In the genomic region with DNA sequence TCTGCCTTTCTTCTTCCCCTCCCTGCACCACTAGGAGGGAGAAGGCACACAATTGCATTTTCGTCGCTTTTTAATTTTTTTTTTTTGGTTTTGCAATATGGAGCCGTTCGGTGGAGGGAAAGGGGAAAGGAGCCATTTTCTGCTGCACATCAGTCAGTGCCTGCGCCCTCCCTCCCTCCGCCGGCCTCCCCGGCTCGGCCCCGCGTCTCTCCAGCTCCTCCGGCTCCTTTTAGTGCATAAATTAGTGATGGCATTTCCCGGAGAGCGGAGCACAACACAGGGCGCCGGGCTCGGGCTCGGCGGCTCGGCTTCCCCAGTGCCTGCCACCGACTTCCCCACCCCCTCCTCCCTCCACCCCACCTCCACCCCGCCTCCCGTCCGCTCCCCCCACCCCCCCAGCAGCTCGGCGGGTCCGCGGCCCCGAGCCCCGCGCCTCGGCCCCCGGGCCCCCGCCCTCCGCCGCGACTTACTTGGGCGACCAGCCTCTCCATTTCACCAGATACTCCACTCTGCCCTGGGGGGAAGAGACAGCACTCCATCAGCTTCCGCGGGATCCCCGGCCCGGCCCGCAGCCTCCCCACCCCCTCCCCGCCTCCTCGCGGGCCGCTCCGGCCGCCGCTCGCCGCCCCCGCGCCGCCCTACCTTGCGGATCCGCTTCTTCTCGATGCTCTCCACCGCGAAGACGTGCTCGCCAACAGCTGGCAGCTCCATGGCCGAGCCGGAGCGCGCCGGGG, we compare ENCODE assay signal across 8 cellular contexts. TPM values are rescaled to one million over a fixed set of nuclear protein-coding genes. Genes with fewer than 3 reads are reported as not detected.
DNase-seq lines count a peak whose midpoint lies in the region; ATAC-seq and TF ChIP-seq lines count a peak whose summit lies in the region.

No MANE protein-coding gene starts in this region.

- POLR2A ChIA-PET in BJ (lab: Charles Lee): interaction anchor here (0.6 to 1.6 kb wide), 2 partner anchors 42 to 45 kb away, joined by 3 to 9 read pairs; a partner anchor contains a TSS

- no peak overlapping the region for H2AFZ ChIP-seq in trophoblast cell (ENCODE audit: insufficient read depth, low read length, poor library complexity)

- H2BK5ac ChIP-seq in trophoblast cell (ENCODE audit: low read depth, low read length, poor library complexity): no peak overlapping the region

- H3K36me3 Mint-ChIP-seq in activated naive CD8-positive, alpha-beta T cell treated with anti-CD3 and anti-CD28 coated beads, Interleukin-2, amount 50 U/mL, for 24 hours (ENCODE audit: low read depth): peaks cover 3% of the 10 kb centered on the region

- H3K4me3 Mint-ChIP-seq in activated naive CD8-positive, alpha-beta T cell treated with anti-CD3 and anti-CD28 coated beads, Interleukin-2, amount 50 U/mL, for 24 hours: peak overlapping the region; percentile 88

- intact Hi-C loops in heart right ventricle (cut with DNase I): loop anchor here in 5 of 10 donors (2.0 to 10.0 kb wide), 5 partner anchors 28 to 154 kb away; a partner anchor contains a TSS

- H3K23ac ChIP-seq in trophoblast cell (ENCODE audit: low read length): no peak overlapping the region

- H3K4me1 Mint-ChIP-seq in activated naive CD8-positive, alpha-beta T cell treated with anti-CD3 and anti-CD28 coated beads, Interleukin-2, amount 50 U/mL, for 24 hours: peaks cover 51% of the 10 kb centered on the region

- H3K79me2 ChIP-seq in trophoblast cell (ENCODE audit: control insufficient read depth, insufficient read depth, low read length, poor library complexity): peaks cover 2% of the 10 kb centered on the region

- CTCF ChIA-PET in BJ (lab: Yijun Ruan, JAX): interaction anchor here (0.8 to 3.9 kb wide), 19 partner anchors 9 to 170 kb away, joined by 3 to 26 read pairs (median 4); a partner anchor contains a TSS

- no peak overlapping the region for H4K8ac ChIP-seq in trophoblast cell (ENCODE audit: low read depth, low read length)

- no peak overlapping the region for H2BK120ac ChIP-seq in trophoblast cell (ENCODE audit: insufficient read depth, low read length, poor library complexity)

- peak overlapping the region; percentile 65 for H3K4me3 ChIP-seq in BJ (ENCODE audit: low read depth, low read length)
- H3K4me3 ChIP-seq in RWPE2 (ENCODE audit: severe bottlenecking): peak overlapping the region; percentile 56
- peak overlapping the region; percentile 53 to 99 (median 83) for H3K4me3 ChIP-seq in heart right ventricle
- peak overlapping the region; percentile 73 for H3K4me3 ChIP-seq in trophoblast cell (ENCODE audit: low read depth, low read length)

- ATAC-seq in GM19328 (IDR thresholded peaks at IDR 0.05; ENCODE audit: unreplicated experiment) (peak; percentile 28), HG03521 (IDR thresholded peaks at IDR 0.05; ENCODE audit: unreplicated experiment) (peak; percentile 16), RWPE2 (ENCODE audit: low read depth) (peak; percentile 4; the same call in 1 of the 3 replicates), heart right ventricle (peak in 6 of 8 donors; percentile 1 to 28 (median 17))
- peak; percentile 34 for ATAC-seq in activated naive CD8-positive, alpha-beta T cell treated with anti-CD3 and anti-CD28 coated beads, Interleukin-2, amount 50 U/mL, for 24 hours

- no peak for DNase-seq in BJ (ENCODE audit: low read depth)
- no peak for DNase-seq in RWPE2 (ENCODE audit: low spot score)
- peak; percentile 69 for DNase-seq in activated naive CD8-positive, alpha-beta T cell treated with anti-CD3 and anti-CD28 coated beads, Interleukin-2, amount 50 U/mL, for 24 hours
- DNase-seq in heart right ventricle: peak; percentile 46 to 54
- DNase-seq in trophoblast cell: peak; percentile 50 to 70
- no peak for DNase-seq in NCI-H187 treated with DMSO at 0.1 percent for 48 hours (lab: John Stamatoyannopoulos, UW)

- peak overlapping the region; percentile 86 for H3K27ac Mint-ChIP-seq in activated naive CD8-positive, alpha-beta T cell treated with anti-CD3 and anti-CD28 coated beads, Interleukin-2, amount 50 U/mL, for 24 hours

- no peak overlapping the region for H2BK12ac ChIP-seq in trophoblast cell (ENCODE audit: low read length)

- no peak overlapping the region for H4K91ac ChIP-seq in trophoblast cell (ENCODE audit: low read depth, low read length)

- H3K9me3 ChIP-seq in RWPE2 (ENCODE audit: severe bottlenecking): no peaks in the 10 kb centered on the region
- H3K9me3 ChIP-seq in heart right ventricle: no peaks in the 10 kb centered on the region
- H3K9me3 ChIP-seq in trophoblast cell (ENCODE audit: insufficient read depth, low read depth, low read length): peaks cover 14% of the 10 kb centered on the region

- peaks cover 3% of the 10 kb centered on the region for H3K79me1 ChIP-seq in trophoblast cell (ENCODE audit: low read length)

- peak overlapping the region; percentile 80 for H3K4me2 ChIP-seq in trophoblast cell (ENCODE audit: low read length)

- H3K4ac ChIP-seq in trophoblast cell (ENCODE audit: low read depth, low read length): peak overlapping the region; percentile 17

- no peaks in the 10 kb centered on the region for H3K9me3 Mint-ChIP-seq in activated naive CD8-positive, alpha-beta T cell treated with anti-CD3 and anti-CD28 coated beads, Interleukin-2, amount 50 U/mL, for 24 hours

- no peak overlapping the region for H4K12ac ChIP-seq in trophoblast cell (ENCODE audit: low read depth, low read length)

- TF ChIP-seq CTCF in BJ (IDR thresholded peaks at IDR 0.05; ENCODE audit: insufficient read depth, low read depth, low read length) (peak; percentile 14; the same call in 1 of the 2 replicates), RWPE2 (IDR thresholded peaks at IDR 0.05; ENCODE audit: poor library complexity, severe bottlenecking) (no peak), heart right ventricle (IDR thresholded peaks at IDR 0.05) (peak in 1 of 9 donors; percentile 9)

- H3K4me1 ChIP-seq in RWPE2 (ENCODE audit: insufficient read depth, poor library complexity, severe bottlenecking) (peaks cover 13% of the 10 kb centered on the region), heart right ventricle (peaks cover 38 to 71% (median 66%) of the 10 kb centered on the region in 9 donors), trophoblast cell (ENCODE audit: control insufficient read depth in 1 of 2, insufficient read depth in 2 of 2, low read length in 2 of 2) (peaks cover 45 to 47% of the 10 kb centered on the region in 2 experiments)

- peaks cover 31% of the 10 kb centered on the region for H3K27me3 Mint-ChIP-seq in activated naive CD8-positive, alpha-beta T cell treated with anti-CD3 and anti-CD28 coated beads, Interleukin-2, amount 50 U/mL, for 24 hours

- 0 to 1% methylated on average over 52 to 66 of the region's 67 CpGs for WGBS in heart right ventricle, 2 donors
- WGBS in trophoblast cell (ENCODE audit: extremely low coverage, insufficient coverage, insufficient read length): no CpG with 5 or more reads among the region's 67 CpGs

- H3K9ac ChIP-seq in trophoblast cell (ENCODE audit: low read length): no peak overlapping the region

- no peak overlapping the region for H3K14ac ChIP-seq in trophoblast cell (ENCODE audit: low read length)

- no peak overlapping the region for H2AK5ac ChIP-seq in trophoblast cell (ENCODE audit: low read length)

- H3K27me3 ChIP-seq in BJ (ENCODE audit: control insufficient read depth, insufficient read depth, low read length): peaks cover 25% of the 10 kb centered on the region
- H3K27me3 ChIP-seq in RWPE2 (ENCODE audit: insufficient read depth, poor library complexity, severe bottlenecking): peaks cover 40% of the 10 kb centered on the region
- H3K27me3 ChIP-seq in heart right ventricle: peaks cover 20 to 42% (median 40%) of the 10 kb centered on the region in 7 donors
- peaks cover 83% of the 10 kb centered on the region for H3K27me3 ChIP-seq in trophoblast cell (ENCODE audit: insufficient read depth, low read length)

- H3K27ac ChIP-seq in RWPE2 (ENCODE audit: poor library complexity, severe bottlenecking): peak overlapping the region; percentile 77
- H3K27ac ChIP-seq in heart right ventricle: peak overlapping the region; percentile 87 to 97 (median 92)
- H3K27ac ChIP-seq in trophoblast cell (ENCODE audit: low read depth, low read length): peak overlapping the region; percentile 50

- H3K36me3 ChIP-seq in BJ (ENCODE audit: control insufficient read depth, insufficient read depth, low read length): peaks cover 18% of the 10 kb centered on the region
- peaks cover 41% of the 10 kb centered on the region for H3K36me3 ChIP-seq in RWPE2 (ENCODE audit: low read depth)
- H3K36me3 ChIP-seq in heart right ventricle: peaks cover 0 to 24% (median 17%) of the 10 kb centered on the region in 9 donors
- H3K36me3 ChIP-seq in trophoblast cell (ENCODE audit: control insufficient read depth in 1 of 2, insufficient read depth in 2 of 2, low read length in 2 of 2): peaks cover 1 to 7% of the 10 kb centered on the region in 2 experiments

- no peak overlapping the region for H3K18ac ChIP-seq in trophoblast cell (ENCODE audit: low read length)

RNA-seq across cellular contexts. Expression of a gene that starts 0.5 kb away (rescaled TPM):
- 8.0 and 10.4 TPM in 2 replicates for polyA plus RNA-seq in BJ (2011; rRNA removed)
- 6.5 and 9.8 TPM in 2 replicates for polyA minus RNA-seq in BJ (2011; rRNA and poly(A)+ RNA removed)
- 10 to 100 TPM; 21.6 to 38.2 (median 26.4) TPM for total RNA-seq in heart right ventricle
- 1 to 10 TPM; 9.4 to 9.8 TPM for polyA plus RNA-seq in heart right ventricle
- polyA plus RNA-seq in trophoblast cell (2013): 17.8 and 20.5 TPM in 2 replicates

RNA-seq across cellular contexts. Expression of a gene that starts 41.8 kb away (rescaled TPM):
- polyA plus RNA-seq in BJ (2011; rRNA removed): 0.32 and 0.47 TPM in 2 replicates
- polyA minus RNA-seq in BJ (2011; rRNA and poly(A)+ RNA removed): 0.52 and 0.57 TPM in 2 replicates
- total RNA-seq in heart right ventricle: 1 to 10 TPM; 4.3 to 9.3 (median 5.6) TPM
- 1 to 10 TPM; 2.2 to 4.1 TPM for polyA plus RNA-seq in heart right ventricle
- 1.2 and 1.5 TPM in 2 replicates for polyA plus RNA-seq in trophoblast cell (2013)

Comparison
In these comparisons a context has a peak if more than half of its experiments do, and no peak if none do; other contexts are left out.
1. DNase-seq: peak in activated naive CD8-positive, alpha-beta T cell treated with anti-CD3 and anti-CD28 coated beads, Interleukin-2, amount 50 U/mL, for 24 hours (single experiment), heart right ventricle (2 of 2) and trophoblast cell (2 of 2); none in BJ (single experiment), RWPE2 (single experiment) and NCI-H187 treated with DMSO at 0.1 percent for 48 hours (single experiment).
2. Peak in every context shown above with its lines, with median percentiles within 50 percentile points of each other: H3K4me3 ChIP-seq, ATAC-seq and H3K27ac ChIP-seq.